33 cellular contexts compared by ENCODE assay signal in the genomic region with DNA sequence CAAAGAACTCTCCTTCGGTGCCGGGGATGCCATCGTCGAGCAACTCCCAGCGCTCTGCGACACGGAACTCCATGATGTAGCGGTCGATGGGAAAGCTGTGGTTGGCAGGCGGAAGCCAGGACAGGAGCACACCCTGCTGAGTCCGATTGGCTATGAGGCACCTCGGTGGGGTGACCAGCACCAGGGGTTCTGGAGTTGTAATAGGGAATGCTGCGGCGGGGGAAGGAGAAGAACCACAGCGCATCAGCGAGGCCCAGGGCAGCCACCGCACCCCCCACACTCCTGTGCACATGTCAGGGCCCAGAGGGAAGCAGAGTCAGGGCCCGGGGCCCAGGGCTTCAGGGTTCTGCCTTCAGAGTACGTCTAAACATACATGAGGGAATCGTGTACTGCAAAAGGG.
"Had no signal": no experiment of that assay in that cellular context is flagged by ENCODE, and none has a peak within 500 bp of the region (broad histone marks: within the 10 kb centered on the region; RNA-seq: fewer than 3 reads in every experiment).

No MANE protein-coding gene starts in this region.

- DNase-seq: activated B cell treated with CpG ODN at 0.5 μM for 24 hours; activated CD4-positive, alpha-beta memory T cell treated with anti-CD3 and anti-CD28 coated beads for 36 hours; activated CD4-positive, alpha-beta T cell treated with anti-CD3 and anti-CD28 coated beads, Interleukin-2, amount 50 U/mL, for 1 hour; activated CD8-positive, alpha-beta memory T cell treated with anti-CD3 and anti-CD28 coated beads, Interleukin-2, amount 10 ng/mL, durations not matched to agents 7 days and 5 days; activated CD8-positive, alpha-beta memory T cell treated with anti-CD3 and anti-CD28 coated beads, Interleukin-2, amount 50 U/mL, for 4 hours; activated CD8-positive, alpha-beta T cell treated with anti-CD3 and anti-CD28 coated beads, Interleukin-2, amount 10 ng/mL, durations not matched to agents 7 days and 5 days; activated effector memory CD4-positive, alpha-beta T cell treated with anti-CD3 and anti-CD28 coated beads, Interleukin-2, amount 50 U/mL, for 16 hours; activated naive CD4-positive, alpha-beta T cell treated with anti-CD3 and anti-CD28 coated beads, Interleukin-2, amount 50 U/mL, for 16 hours; activated naive CD8-positive, alpha-beta T cell treated with anti-CD3 and anti-CD28 coated beads, Interleukin-2, amount 10 ng/mL, durations not matched to agents 7 days and 5 days; activated T-cell treated with anti-CD3 and anti-CD28 coated beads, Interleukin-2, amount 50 U/mL, for 1 hour; activated T-cell treated with anti-CD3 and anti-CD28 coated beads, Interleukin-2, amount 50 U/mL, for 48 hours; central memory CD4-positive, alpha-beta T cell; dorsolateral prefrontal cortex; effector memory CD4-positive, alpha-beta T cell; endodermal cell; foreskin fibroblast; head of caudate nucleus; SW 1271; T-cell; T1000; WERI-Rb-1 had no signal

- H3K4me3 ChIP-seq: ascending aorta, breast epithelium, cardiac muscle cell, coronary artery, dorsolateral prefrontal cortex had no signal

- H3K27me3 Mint-ChIP-seq: activated CD4-positive, alpha-beta memory T cell treated with anti-CD3 and anti-CD28 coated beads for 36 hours; activated CD8-positive, alpha-beta memory T cell treated with anti-CD3 and anti-CD28 coated beads, Interleukin-2, amount 10 ng/mL, durations not matched to agents 7 days and 5 days; activated naive CD8-positive, alpha-beta T cell treated with anti-CD3 and anti-CD28 coated beads, Interleukin-2, amount 10 ng/mL, durations not matched to agents 7 days and 5 days; brain had no signal

- H3K9me3 Mint-ChIP-seq: activated B cell treated with CpG ODN at 0.5 μM for 24 hours; activated CD4-positive, alpha-beta memory T cell treated with anti-CD3 and anti-CD28 coated beads for 36 hours; activated naive CD8-positive, alpha-beta T cell treated with anti-CD3 and anti-CD28 coated beads, Interleukin-2, amount 10 ng/mL, durations not matched to agents 7 days and 5 days; activated T-helper 1 cell treated with anti-CD3 and anti-CD28 coated beads, Interleukin-12 subunit alpha, Interleukin-12 subunit beta, Interleukin-2, Interleukin-4 antibody, amounts not matched to agents 30 ng/mL and 10 ng/mL and 1 ng/mL, durations not matched to agents 14 hours and 24 hours and 36 hours; activated T-helper 2 cell treated with anti-CD3 and anti-CD28 coated beads, Interferon-gamma antibody, Interleukin-2, Interleukin-4, amounts not matched to agents 10 μg/mL and 5 μg/mL and 100 μg/mL, durations not matched to agents 14 hours and 24 hours and 36 hours; brain; dendritic cell treated with granulocyte-macrophage colony-stimulating factor and Interleukin-4, amounts not matched to agents 40 ng/mL and 50 ng/mL, for 4 days; endodermal cell; T-cell; T-helper 1 cell treated with Interleukin-12 subunit alpha and Interleukin-12 subunit beta and Interleukin-4 antibody, amounts not matched to agents 30 μg/mL and 1 μg/mL, for 36 hours; T-helper 2 cell treated with Interferon-gamma antibody and Interleukin-4, amounts not matched to agents 5 μg/mL and 100 μg/mL, for 36 hours had no signal

- H3K27ac Mint-ChIP-seq: activated B cell treated with CpG ODN at 0.5 μM for 24 hours; activated CD4-positive, alpha-beta memory T cell treated with anti-CD3 and anti-CD28 coated beads for 36 hours; activated CD8-positive, alpha-beta memory T cell treated with anti-CD3 and anti-CD28 coated beads, Interleukin-2, amount 10 ng/mL, durations not matched to agents 7 days and 5 days; activated naive CD8-positive, alpha-beta T cell treated with anti-CD3 and anti-CD28 coated beads, Interleukin-2, amount 10 ng/mL, durations not matched to agents 7 days and 5 days; activated T-helper 1 cell treated with anti-CD3 and anti-CD28 coated beads, Interleukin-12 subunit alpha, Interleukin-12 subunit beta, Interleukin-2, Interleukin-4 antibody, amounts not matched to agents 30 ng/mL and 10 ng/mL and 1 ng/mL, durations not matched to agents 14 hours and 24 hours and 36 hours; activated T-helper 2 cell treated with anti-CD3 and anti-CD28 coated beads, Interferon-gamma antibody, Interleukin-2, Interleukin-4, amounts not matched to agents 10 μg/mL and 5 μg/mL and 100 μg/mL, durations not matched to agents 14 hours and 24 hours and 36 hours; brain; dendritic cell treated with granulocyte-macrophage colony-stimulating factor and Interleukin-4, amounts not matched to agents 40 ng/mL and 50 ng/mL, for 4 days; endodermal cell; T-cell; T-helper 1 cell treated with Interleukin-12 subunit alpha and Interleukin-12 subunit beta and Interleukin-4 antibody, amounts not matched to agents 30 μg/mL and 1 μg/mL, for 36 hours had no signal

- H3K4me1 ChIP-seq: ascending aorta, breast epithelium had no signal

- H3K27me3 ChIP-seq: ascending aorta, breast epithelium, cardiac muscle cell had no signal

- H3K9me3 ChIP-seq: ascending aorta, breast epithelium had no signal

- H3K36me3 ChIP-seq: breast epithelium, cardiac muscle cell had no signal

- H3K27ac ChIP-seq: ascending aorta, breast epithelium, cardiac muscle cell, coronary artery, WERI-Rb-1 had no signal

- ATAC-seq: activated CD4-positive, CD25-positive, alpha-beta regulatory T cell treated with anti-CD3 and anti-CD28 coated beads, Interleukin-2, amount 50 U/mL, for 24 hours; activated CD8-positive, alpha-beta memory T cell treated with anti-CD3 and anti-CD28 coated beads, Interleukin-2, amount 10 ng/mL, durations not matched to agents 7 days and 5 days; activated CD8-positive, alpha-beta T cell treated with anti-CD3 and anti-CD28 coated beads, Interleukin-2, amount 10 ng/mL, durations not matched to agents 7 days and 5 days; esophagus mucosa; T-cell had no signal

- H3K4me3 Mint-ChIP-seq: activated B cell treated with CpG ODN at 0.5 μM for 24 hours; activated CD4-positive, alpha-beta memory T cell treated with anti-CD3 and anti-CD28 coated beads for 36 hours; activated CD8-positive, alpha-beta memory T cell treated with anti-CD3 and anti-CD28 coated beads, Interleukin-2, amount 10 ng/mL, durations not matched to agents 7 days and 5 days; activated CD8-positive, alpha-beta T cell treated with anti-CD3 and anti-CD28 coated beads, Interleukin-2, amount 10 ng/mL, durations not matched to agents 7 days and 5 days; activated naive CD8-positive, alpha-beta T cell treated with anti-CD3 and anti-CD28 coated beads, Interleukin-2, amount 10 ng/mL, durations not matched to agents 7 days and 5 days; activated T-helper 1 cell treated with anti-CD3 and anti-CD28 coated beads, Interleukin-12 subunit alpha, Interleukin-12 subunit beta, Interleukin-2, Interleukin-4 antibody, amounts not matched to agents 30 ng/mL and 10 ng/mL and 1 ng/mL, durations not matched to agents 14 hours and 24 hours and 36 hours; brain; dendritic cell treated with granulocyte-macrophage colony-stimulating factor and Interleukin-4, amounts not matched to agents 40 ng/mL and 50 ng/mL, for 4 days; endodermal cell; T-cell; T-helper 1 cell treated with Interleukin-12 subunit alpha and Interleukin-12 subunit beta and Interleukin-4 antibody, amounts not matched to agents 30 μg/mL and 1 μg/mL, for 36 hours; T-helper 2 cell treated with Interferon-gamma antibody and Interleukin-4, amounts not matched to agents 5 μg/mL and 100 μg/mL, for 36 hours had no signal
